1 cellular context compared by ENCODE assay signal in the genomic region with DNA sequence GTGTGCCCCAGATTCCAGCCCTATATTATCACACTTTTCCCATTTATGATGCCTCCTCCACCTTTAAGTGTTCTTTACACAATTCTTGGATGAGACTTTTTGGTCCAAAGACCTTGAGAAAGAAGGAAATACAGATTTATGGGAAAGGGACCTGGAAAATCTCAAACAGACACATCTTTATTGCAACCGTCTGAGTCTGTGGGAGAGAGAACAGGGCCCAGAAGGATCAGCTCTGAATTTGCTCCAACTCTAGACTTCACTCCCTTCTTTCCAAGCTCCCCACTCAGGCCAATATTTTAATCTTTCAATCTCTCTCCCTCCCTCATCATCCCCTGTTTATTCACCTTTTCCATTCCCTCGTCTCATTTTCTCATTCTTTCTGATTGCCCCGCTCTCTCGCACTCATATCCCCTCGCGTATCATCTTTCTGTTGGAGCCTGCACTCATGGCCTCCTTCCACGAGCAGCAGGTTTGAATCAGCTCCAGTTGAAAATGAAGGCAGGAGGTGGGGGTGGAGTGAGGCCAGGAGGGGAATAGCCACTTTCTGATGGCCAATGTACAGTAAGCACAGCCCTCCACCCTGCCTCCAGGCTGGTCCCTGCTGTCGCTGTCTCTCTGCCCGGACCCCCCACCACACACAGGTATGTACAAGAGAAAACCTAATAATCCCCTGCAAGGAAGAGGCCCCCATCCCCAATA.
TF ChIP-seq lines count a peak whose summit lies in the region.

No MANE protein-coding gene starts in this region.

TF ChIP-seq in HEK293, 187 proteins besides CTCF, POLR2A, EP300 and RAD21 (continued from another document):
- TF ChIP-seq ZNF341 (tag by site-specific recombination; IDR thresholded peaks at IDR 0.05; ENCODE audit: low read depth) (peak; percentile 54; the same call in 1 of the 2 replicates), REPIN1 (tag by site-specific recombination; IDR thresholded peaks at IDR 0.05; ENCODE audit: low read depth) (no peak)
